Comparison of ENCODE assay signal across 8 cellular contexts in genomic region chr14:99995700-99996356, GRCh38.
DNase-seq lines count a peak whose midpoint lies in the region; ATAC-seq and TF ChIP-seq lines count a peak whose summit lies in the region.

No MANE protein-coding gene starts in this region.

- no peak overlapping the region for H3K4me3 ChIP-seq in neutrophil (ENCODE audit: low read depth in 1 of 2, low read length in 1 of 2)

- DNase-seq in AG08395 (ENCODE audit: low spot score) = peak; percentile 60
- peak; percentile 77 to 92 for DNase-seq in NOMO-1 (lab: John Stamatoyannopoulos, UW; ENCODE audit: unreplicated experiment in 2 of 2)
- peak; percentile 33 to 39 for DNase-seq in activated CD8-positive, alpha-beta memory T cell treated with anti-CD3 and anti-CD28 coated beads for 4 hours (ENCODE audit: low read depth in 2 of 2)
- peak; percentile 50 to 69 for DNase-seq in erythroblast (lab: John Stamatoyannopoulos, UW)
- peak; percentile 67 for DNase-seq in ureter (ENCODE audit: low spot score)

- H3K4me1 ChIP-seq in neutrophil (ENCODE audit: control insufficient read depth in 1 of 2, insufficient read depth in 1 of 2, low read depth in 1 of 2, low read length in 1 of 2) = no peaks in the 10 kb centered on the region

- H3K27me3 ChIP-seq in neutrophil = no peaks in the 10 kb centered on the region

- no peaks in the 10 kb centered on the region for H3K36me3 ChIP-seq in neutrophil

- peak; percentile 87 for TF ChIP-seq CTCF in neutrophil (IDR thresholded peaks at IDR 0.05)

- no peak overlapping the region for H3K27ac ChIP-seq in neutrophil

- H3K9me3 ChIP-seq in neutrophil = no peaks in the 10 kb centered on the region

- TF ChIP-seq POLR2A in erythroblast (IDR thresholded peaks at IDR 0.05; ENCODE audit: low read length) = no peak

- ATAC-seq in GM18511 (IDR thresholded peaks at IDR 0.05; ENCODE audit: unreplicated experiment) = peak; percentile 100
- ATAC-seq in HG02943 (IDR thresholded peaks at IDR 0.05; ENCODE audit: low read depth, unreplicated experiment) = peak; percentile 99
